In genomic region chr4:163622351-163623051, GRCh38 we compare ENCODE assay signal across 17 cellular contexts.
"Had no signal": no experiment of that assay in that cellular context is flagged by ENCODE, and none has a peak within 500 bp of the region (broad histone marks: within the 10 kb centered on the region; RNA-seq: fewer than 3 reads in every experiment).

No MANE protein-coding gene starts in this region.

- H3K36me3 Mint-ChIP-seq: activated naive CD4-positive, alpha-beta T cell treated with anti-CD3 and anti-CD28 coated beads, Interleukin-2, amount 50 U/mL, for 72 hours; mesothelial cell of epicardium; natural killer cell treated with Interleukin-12 subunit alpha and Interleukin-12 subunit beta and Interleukin-15 and Interleukin-18, amount 100 ng/mL, for 72 hours; stimulated activated effector memory CD8-positive, alpha-beta T cell treated with anti-CD3 and anti-CD28 coated beads, Interleukin-12 subunit alpha, Interleukin-12 subunit beta, amount 100 ng/mL, for 72 hours; type B pancreatic cell had no signal

- H3K4me1 Mint-ChIP-seq: mesothelial cell of epicardium; stimulated activated effector memory CD8-positive, alpha-beta T cell treated with anti-CD3 and anti-CD28 coated beads, Interleukin-12 subunit alpha, Interleukin-12 subunit beta, amount 100 ng/mL, for 72 hours had no signal

- H3K4me3 Mint-ChIP-seq: effector memory CD8-positive, alpha-beta T cell; mesothelial cell of epicardium; natural killer cell treated with Interleukin-12 subunit alpha and Interleukin-12 subunit beta and Interleukin-15 and Interleukin-18, amount 100 ng/mL, for 72 hours; stimulated activated effector memory CD8-positive, alpha-beta T cell treated with anti-CD3 and anti-CD28 coated beads, Interleukin-12 subunit alpha, Interleukin-12 subunit beta, amount 100 ng/mL, for 72 hours; type B pancreatic cell had no signal

- ATAC-seq: activated naive CD4-positive, alpha-beta T cell treated with anti-CD3 and anti-CD28 coated beads, Interleukin-2, amount 50 U/mL, for 72 hours; effector memory CD8-positive, alpha-beta T cell; natural killer cell treated with Interleukin-12 subunit alpha and Interleukin-12 subunit beta and Interleukin-15 and Interleukin-18, amount 100 ng/mL, for 72 hours; stimulated activated effector memory CD8-positive, alpha-beta T cell treated with anti-CD3 and anti-CD28 coated beads, Interleukin-12 subunit alpha, Interleukin-12 subunit beta, amount 100 ng/mL, for 72 hours had no signal

- H3K9me3 Mint-ChIP-seq: activated naive CD4-positive, alpha-beta T cell treated with anti-CD3 and anti-CD28 coated beads, Interleukin-2, amount 50 U/mL, for 72 hours; stimulated activated effector memory CD8-positive, alpha-beta T cell treated with anti-CD3 and anti-CD28 coated beads, Interleukin-12 subunit alpha, Interleukin-12 subunit beta, amount 100 ng/mL, for 72 hours; type B pancreatic cell had no signal

- H3K27ac Mint-ChIP-seq: activated naive CD4-positive, alpha-beta T cell treated with anti-CD3 and anti-CD28 coated beads, Interleukin-2, amount 50 U/mL, for 72 hours; effector memory CD8-positive, alpha-beta T cell; mesothelial cell of epicardium; natural killer cell treated with Interleukin-12 subunit alpha and Interleukin-12 subunit beta and Interleukin-15 and Interleukin-18, amount 100 ng/mL, for 72 hours; stimulated activated effector memory CD8-positive, alpha-beta T cell treated with anti-CD3 and anti-CD28 coated beads, Interleukin-12 subunit alpha, Interleukin-12 subunit beta, amount 100 ng/mL, for 72 hours; type B pancreatic cell had no signal

- DNase-seq: activated CD4-positive, alpha-beta T cell treated with anti-CD3 and anti-CD28 coated beads for 1 hour; activated T-cell treated with anti-CD3 and anti-CD28 coated beads, Interleukin-2, amount 50 U/mL, for 1 hour; adrenal gland; brain microvascular endothelial cell; central memory CD4-positive, alpha-beta T cell; effector memory CD8-positive, alpha-beta T cell; left cardiac atrium; mammary epithelial cell; ovary; stimulated activated CD4-positive, alpha-beta T cell treated with anti-CD3 and anti-CD28 coated beads, Interleukin-2, amount 100 ng/mL, for 24 hours; T-helper 1 cell; WERI-Rb-1 had no signal

- H3K27me3 Mint-ChIP-seq: type B pancreatic cell had no signal
